Comparison of ENCODE assay signal across 8 cellular contexts in the genomic region with DNA sequence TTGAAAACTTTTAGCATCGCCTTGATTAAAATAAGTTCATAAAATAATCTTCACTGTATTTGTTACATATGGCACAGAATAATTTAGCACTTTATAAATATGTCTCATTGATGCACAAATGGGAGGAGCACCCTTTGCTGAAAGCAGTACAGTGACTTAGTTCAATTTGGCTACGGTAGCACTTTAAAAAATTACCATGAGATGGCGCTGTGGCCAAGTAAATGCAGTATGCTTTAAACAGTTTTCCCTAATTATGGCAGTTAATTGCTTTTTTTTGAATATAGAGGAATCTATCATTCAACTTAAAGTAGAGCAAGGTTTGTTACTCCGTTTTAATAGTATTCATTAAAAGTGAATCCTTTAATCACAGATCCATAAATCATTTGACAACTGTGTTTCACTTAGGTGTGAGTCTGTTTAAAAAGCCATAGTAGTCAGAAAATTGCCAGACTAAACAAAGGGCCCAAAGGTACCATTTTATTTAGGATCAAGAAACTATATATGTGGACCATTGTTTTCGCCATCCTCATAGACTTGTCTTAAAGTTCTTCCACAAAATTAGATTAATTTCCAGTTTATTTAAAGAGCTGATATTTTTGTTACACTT. TPM values are rescaled to one million over a fixed set of nuclear protein-coding genes. Genes with fewer than 3 reads are reported as not detected.
DNase-seq lines count a peak whose midpoint lies in the region; ATAC-seq, FAIRE-seq and TF ChIP-seq lines count a peak whose summit lies in the region.

No MANE protein-coding gene starts in this region.

- intact Hi-C loops in adrenal gland (cut with DNase I) = loop anchor here in 1 of 2 donors (10.0 kb wide), 1 partner anchor 943 kb away; no protein-coding TSS in a partner anchor

- DNase-seq in D721Med (ENCODE audit: insufficient read length, low spot score) (no peak), NCI-H69 (lab: John Stamatoyannopoulos, UW) (peak; percentile 44), adrenal gland (peak; percentile 13 to 58 (median 40)), iPS-NIHi11 (ENCODE audit: low spot score) (peak; percentile 56)
- DNase-seq in stimulated activated CD4-positive, alpha-beta T cell treated with anti-CD3 and anti-CD28 coated beads, Interleukin-1b, Interleukin-23, amount 100 ng/mL, for 48 hours = peak; percentile 3

- 11 to 18% (median 14%) methylated on average over 5 of the region's 5 CpGs for WGBS in adrenal gland, 4 donors

- no peaks in the 10 kb centered on the region for H3K27me3 ChIP-seq in adrenal gland

- H3K36me3 ChIP-seq in adrenal gland (replicated peaks in 1 of 2) = no peaks in the 10 kb centered on the region

- peak; percentile 70 for FAIRE-seq in D721Med (lab: Jason Lieb, UNC)

- no peak overlapping the region for H3K4me3 ChIP-seq in adrenal gland

- TF ChIP-seq POLR2A in adrenal gland (IDR thresholded peaks at IDR 0.05) = no peak

- no peak overlapping the region for H3K27ac ChIP-seq in adrenal gland

- ATAC-seq in GM21786 (IDR thresholded peaks at IDR 0.05; ENCODE audit: unreplicated experiment) (peak; percentile 55), HG03565 (IDR thresholded peaks at IDR 0.05; ENCODE audit: unreplicated experiment) (no peak), HG03139 (IDR thresholded peaks at IDR 0.05; ENCODE audit: unreplicated experiment) (no peak)

- no peaks in the 10 kb centered on the region for H3K9me3 ChIP-seq in adrenal gland (replicated peaks in 1 of 3)

- no peaks in the 10 kb centered on the region for H3K4me1 ChIP-seq in adrenal gland (replicated peaks in 1 of 2)

- TF ChIP-seq CTCF in D721Med (IDR thresholded peaks at IDR 0.05; ENCODE audit: insufficient read depth, missing control alignments) (peak; percentile 86), adrenal gland (IDR thresholded peaks at IDR 0.05) (peak; percentile 53 to 83 (median 66))

RNA-seq across cellular contexts. Expression of gene ESD, which starts 34.7 kb away (rescaled TPM):
- total RNA-seq in adrenal gland = 100 to 1,000 TPM in 3 of 8 donors, 10 to 100 TPM in 5; 75.5 to 139 (median 93.9) TPM
- polyA plus RNA-seq in adrenal gland = 100 to 1,000 TPM in 1 of 3 donors, 10 to 100 TPM in 2; 44.5 to 166 (median 64.7) TPM
